ENCODE assay signal across 8 cellular contexts in genomic region chr12:8890313-8891084, GRCh38. TPM values are rescaled to one million over a fixed set of nuclear protein-coding genes. Genes with fewer than 3 reads are reported as not detected.
DNase-seq lines count a peak whose midpoint lies in the region; ATAC-seq, FAIRE-seq and TF ChIP-seq lines count a peak whose summit lies in the region.

No MANE protein-coding gene starts in this region.

- H3K4me3 ChIP-seq in AG09309 (ENCODE audit: control insufficient read depth, low read depth, low read length), result peak overlapping the region; percentile 36
- H3K4me3 ChIP-seq in mucosa of descending colon, result no peak overlapping the region

- H3K4me1 ChIP-seq in mucosa of descending colon (ENCODE audit: low read depth), result no peaks in the 10 kb centered on the region

- TF ChIP-seq CTCF in AG09309 (IDR thresholded peaks at IDR 0.05; ENCODE audit: control insufficient read depth, insufficient read depth, low read depth, low read length, missing control alignments) (peak; percentile 74), GM13977 (IDR thresholded peaks at IDR 0.05; ENCODE audit: extremely low read depth, insufficient read depth, missing control alignments) (peak; percentile 74), mucosa of descending colon (IDR thresholded peaks at IDR 0.05) (peak; percentile 73)
- peak; percentile 96 for TF ChIP-seq CTCF in activated CD8-positive, alpha-beta T cell treated with anti-CD3 and anti-CD28 coated beads for 36 hours (IDR thresholded peaks at IDR 0.05)

- peak; percentile 31 for FAIRE-seq in endometrium (lab: Jason Lieb, UNC)

- H3K36me3 Mint-ChIP-seq in activated CD8-positive, alpha-beta T cell treated with anti-CD3 and anti-CD28 coated beads for 36 hours (ENCODE audit: low read depth), result no peaks in the 10 kb centered on the region
- no peaks in the 10 kb centered on the region for H3K36me3 Mint-ChIP-seq in stimulated activated effector memory CD8-positive, alpha-beta T cell treated with anti-CD3 and anti-CD28 coated beads, Interleukin-12 subunit alpha, Interleukin-12 subunit beta, amount 100 ng/mL, for 72 hours

- in situ Hi-C loops in GM13977 (cut with MboI; ENCODE audit: low pct_unique_long_range_greater_than_20kb, low sequenced_read_pairs, unreplicated experiment), result no loop called here

- H3K27me3 Mint-ChIP-seq in activated CD8-positive, alpha-beta T cell treated with anti-CD3 and anti-CD28 coated beads for 36 hours, result no peaks in the 10 kb centered on the region

- H3K27ac Mint-ChIP-seq in activated CD8-positive, alpha-beta T cell treated with anti-CD3 and anti-CD28 coated beads for 36 hours, result peak overlapping the region; percentile 21
- H3K27ac Mint-ChIP-seq in stimulated activated effector memory CD8-positive, alpha-beta T cell treated with anti-CD3 and anti-CD28 coated beads, Interleukin-12 subunit alpha, Interleukin-12 subunit beta, amount 100 ng/mL, for 72 hours, result no peak overlapping the region

- no peaks in the 10 kb centered on the region for H3K9me3 Mint-ChIP-seq in activated CD8-positive, alpha-beta T cell treated with anti-CD3 and anti-CD28 coated beads for 36 hours
- no peaks in the 10 kb centered on the region for H3K9me3 Mint-ChIP-seq in stimulated activated effector memory CD8-positive, alpha-beta T cell treated with anti-CD3 and anti-CD28 coated beads, Interleukin-12 subunit alpha, Interleukin-12 subunit beta, amount 100 ng/mL, for 72 hours

- intact Hi-C loops in activated CD8-positive, alpha-beta T cell treated with anti-CD3 and anti-CD28 coated beads for 36 hours (cut with micrococcal nuclease), result loop anchor here (5.0 kb wide), 1 partner anchor 208 kb away; no protein-coding TSS in a partner anchor
- intact Hi-C loops in mucosa of descending colon (cut with DNase I, micrococcal nuclease), result loop anchor here in 1 of 2 donors (10.0 kb wide), 1 partner anchor 206 kb away; no protein-coding TSS in a partner anchor

- H3K9me3 ChIP-seq in mucosa of descending colon, result no peaks in the 10 kb centered on the region

- H3K4me3 Mint-ChIP-seq in activated CD8-positive, alpha-beta T cell treated with anti-CD3 and anti-CD28 coated beads for 36 hours, result peak overlapping the region; percentile 75
- H3K4me3 Mint-ChIP-seq in stimulated activated effector memory CD8-positive, alpha-beta T cell treated with anti-CD3 and anti-CD28 coated beads, Interleukin-12 subunit alpha, Interleukin-12 subunit beta, amount 100 ng/mL, for 72 hours, result peak overlapping the region; percentile 69

- H3K36me3 ChIP-seq in mucosa of descending colon (ENCODE audit: low read depth), result no peaks in the 10 kb centered on the region

- DNase-seq in AG09309 (ENCODE audit: low read depth) (no peak), GM13977 (ENCODE audit: low spot score) (peak; percentile 67), NCI-H2107 (lab: John Stamatoyannopoulos, UW) (peak; percentile 22), mucosa of descending colon (peak in 1 of 3 donors; percentile 62)
- DNase-seq in activated CD8-positive, alpha-beta T cell treated with anti-CD3 and anti-CD28 coated beads for 36 hours, result peak; percentile 66
- DNase-seq in stimulated activated effector memory CD8-positive, alpha-beta T cell treated with anti-CD3 and anti-CD28 coated beads, Interleukin-12 subunit alpha, Interleukin-12 subunit beta, amount 100 ng/mL, for 72 hours (ENCODE audit: low spot score in 2 of 2), result peak; percentile 56 to 78

- CTCF ChIA-PET in activated CD8-positive, alpha-beta T cell treated with anti-CD3 and anti-CD28 coated beads for 36 hours (lab: Charles Lee), result interaction anchor here (0.6 to 3.5 kb wide), 62 partner anchors 9 to 346 kb away, joined by 3 to 36 read pairs (median 6); partner anchors contain the start of genes M6PR and PHC1

- peak; percentile 88 for ATAC-seq in activated CD8-positive, alpha-beta T cell treated with anti-CD3 and anti-CD28 coated beads for 36 hours
- ATAC-seq in mucosa of descending colon (peak; percentile 72), GM18907 (IDR thresholded peaks at IDR 0.05; ENCODE audit: unreplicated experiment) (no peak)
- ATAC-seq in stimulated activated effector memory CD8-positive, alpha-beta T cell treated with anti-CD3 and anti-CD28 coated beads, Interleukin-12 subunit alpha, Interleukin-12 subunit beta, amount 100 ng/mL, for 72 hours, result peak; percentile 68

- H3K4me1 Mint-ChIP-seq in activated CD8-positive, alpha-beta T cell treated with anti-CD3 and anti-CD28 coated beads for 36 hours (ENCODE audit: low read depth), result peaks cover 13% of the 10 kb centered on the region
- no peaks in the 10 kb centered on the region for H3K4me1 Mint-ChIP-seq in stimulated activated effector memory CD8-positive, alpha-beta T cell treated with anti-CD3 and anti-CD28 coated beads, Interleukin-12 subunit alpha, Interleukin-12 subunit beta, amount 100 ng/mL, for 72 hours

- POLR2A ChIA-PET in activated CD8-positive, alpha-beta T cell treated with anti-CD3 and anti-CD28 coated beads for 36 hours (lab: Charles Lee), result no interaction called here

RNA-seq across cellular contexts. Expression of gene PHC1, which starts 23.8 kb away (rescaled TPM):
- total RNA-seq in activated CD8-positive, alpha-beta T cell treated with anti-CD3 and anti-CD28 coated beads for 36 hours, result 10 to 100 TPM; 20.3 to 21.6 TPM
- 10 to 100 TPM in 2 of 3 donors, 1 to 10 TPM in 1; 7.5 to 49.3 (median 11.2) TPM for total RNA-seq in mucosa of descending colon

RNA-seq across cellular contexts. Expression of gene M6PR, which starts 58.9 kb away (rescaled TPM):
- total RNA-seq in activated CD8-positive, alpha-beta T cell treated with anti-CD3 and anti-CD28 coated beads for 36 hours, result 100 to 1,000 TPM; 199 to 206 TPM
- total RNA-seq in mucosa of descending colon, result 100 to 1,000 TPM; 104 to 126 (median 105) TPM
